Comparison of ENCODE assay signal across 9 cellular contexts in genomic region chr14:36520601-36521525, GRCh38. TPM values are rescaled to one million over a fixed set of nuclear protein-coding genes. Genes with fewer than 3 reads are reported as not detected.
DNase-seq lines count a peak whose midpoint lies in the region; ATAC-seq and TF ChIP-seq lines count a peak whose summit lies in the region.
"Had no signal": no experiment of that assay in that cellular context is flagged by ENCODE, and none has a peak within 500 bp of the region (broad histone marks: within the 10 kb centered on the region; RNA-seq: fewer than 3 reads in every experiment).

No MANE protein-coding gene starts in this region.

- H3K4me3 Mint-ChIP-seq in activated naive CD8-positive, alpha-beta T cell treated with anti-CD3 and anti-CD28 coated beads, Interleukin-2, amount 10 ng/mL, durations not matched to agents 7 days and 5 days, result peak overlapping the region; percentile 25

- peaks cover 6% of the 10 kb centered on the region for H3K4me1 Mint-ChIP-seq in activated naive CD8-positive, alpha-beta T cell treated with anti-CD3 and anti-CD28 coated beads, Interleukin-2, amount 10 ng/mL, durations not matched to agents 7 days and 5 days

- H3K36me3 ChIP-seq in MG63, result no peaks in the 10 kb centered on the region

- peaks cover 10% of the 10 kb centered on the region; the same call in 1 of the 2 replicates for H3K27me3 ChIP-seq in MG63

- peak; percentile 79 for DNase-seq in DMS 273 (lab: John Stamatoyannopoulos, UW; ENCODE audit: unreplicated experiment)
- no peak for DNase-seq in DMS 273 treated with DMSO at 0.1 percent for 48 hours (lab: John Stamatoyannopoulos, UW)
- peak; percentile 68 for DNase-seq in MG63
- DNase-seq in activated naive CD8-positive, alpha-beta T cell treated with anti-CD3 and anti-CD28 coated beads, Interleukin-2, amount 10 ng/mL, durations not matched to agents 7 days and 5 days, result peak; percentile 39
- peak; percentile 69 for DNase-seq in left kidney (ENCODE audit: low read depth, low spot score)
- DNase-seq in omental fat pad (ENCODE audit: low spot score), result no peak
- no peak for DNase-seq in putamen (ENCODE audit: low spot score)

- H3K27ac Mint-ChIP-seq in activated naive CD8-positive, alpha-beta T cell treated with anti-CD3 and anti-CD28 coated beads, Interleukin-2, amount 10 ng/mL, durations not matched to agents 7 days and 5 days, result no peak overlapping the region

- H3K9me3 Mint-ChIP-seq in activated naive CD8-positive, alpha-beta T cell treated with anti-CD3 and anti-CD28 coated beads, Interleukin-2, amount 10 ng/mL, durations not matched to agents 7 days and 5 days, result peaks cover 5% of the 10 kb centered on the region

- TF ChIP-seq CTCF in omental fat pad (IDR thresholded peaks at IDR 0.05), result no peak

- H3K4me3 ChIP-seq in MG63, result peak overlapping the region; percentile 24

- POLR2A ChIA-PET in activated naive CD8-positive, alpha-beta T cell treated with anti-CD3 and anti-CD28 coated beads, Interleukin-2, amount 10 ng/mL, durations not matched to agents 7 days and 5 days (lab: Charles Lee), result no interaction called here

- H3K9me3 ChIP-seq in MG63, result no peaks in the 10 kb centered on the region

- H3K27me3 Mint-ChIP-seq in activated naive CD8-positive, alpha-beta T cell treated with anti-CD3 and anti-CD28 coated beads, Interleukin-2, amount 10 ng/mL, durations not matched to agents 7 days and 5 days, result peaks cover 74% of the 10 kb centered on the region

- H3K36me3 Mint-ChIP-seq in activated naive CD8-positive, alpha-beta T cell treated with anti-CD3 and anti-CD28 coated beads, Interleukin-2, amount 10 ng/mL, durations not matched to agents 7 days and 5 days, result peaks cover 3% of the 10 kb centered on the region

- ATAC-seq in activated naive CD8-positive, alpha-beta T cell treated with anti-CD3 and anti-CD28 coated beads, Interleukin-2, amount 10 ng/mL, durations not matched to agents 7 days and 5 days (ENCODE audit: low read depth), result no peak
- ATAC-seq in HG03280 (IDR thresholded peaks at IDR 0.05; ENCODE audit: unreplicated experiment) (no peak), omental fat pad (ENCODE audit: low FRiP score) (no peak)

RNA-seq across cellular contexts. Expression of gene NKX2-1, which starts 0.8 kb away (rescaled TPM):
- not detected in 2 replicates for total RNA-seq in MG63 (2014; rRNA removed; shearing (Covaris generic); ENCODE audit: low replicate concordance)
- total RNA-seq in activated naive CD8-positive, alpha-beta T cell treated with anti-CD3 and anti-CD28 coated beads, Interleukin-2, amount 10 ng/mL, durations not matched to agents 7 days and 5 days, result not detected
- total RNA-seq in omental fat pad, result not detected
- total RNA-seq: T-helper 2 cell treated with Interferon-gamma antibody and Interleukin-4, amounts not matched to agents 100 ng/mL and 5 ng/mL, for 36 hours had no signal

Comparison
In these comparisons a context has a peak if more than half of its experiments do, and no peak if none do; other contexts are left out.
1. DNase-seq: peak in DMS 273 (single experiment), MG63 (single experiment), activated naive CD8-positive, alpha-beta T cell treated with anti-CD3 and anti-CD28 coated beads, Interleukin-2, amount 10 ng/mL, durations not matched to agents 7 days and 5 days (single experiment) and left kidney (single experiment); none in DMS 273 treated with DMSO at 0.1 percent for 48 hours (single experiment), omental fat pad (single experiment) and putamen (single experiment).